In the genomic region with DNA sequence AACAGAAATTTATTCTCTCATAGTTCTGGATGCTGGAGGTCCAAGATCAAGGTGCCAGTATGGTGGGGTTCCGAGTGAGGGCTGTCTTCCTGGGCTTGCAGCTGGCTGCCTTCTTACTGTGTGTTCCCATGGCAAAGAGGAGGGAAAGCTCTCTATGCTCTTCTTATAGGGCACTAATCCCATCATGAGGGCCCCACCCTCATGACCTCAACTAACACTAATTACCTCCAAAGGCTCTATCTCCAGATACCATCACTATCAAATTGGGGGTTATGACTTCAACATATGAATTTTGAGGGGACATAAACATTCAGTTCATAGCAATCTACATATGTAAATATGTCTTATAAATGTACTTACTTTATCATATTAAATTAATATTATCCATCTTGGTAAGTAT, we compare ENCODE assay signal across 26 cellular contexts.
"Had no signal": no experiment of that assay in that cellular context is flagged by ENCODE, and none has a peak within 500 bp of the region (broad histone marks: within the 10 kb centered on the region; RNA-seq: fewer than 3 reads in every experiment).

No MANE protein-coding gene starts in this region.

- H3K27me3 ChIP-seq: colonic mucosa, dorsolateral prefrontal cortex, esophagus muscularis mucosa, esophagus squamous epithelium, foreskin keratinocyte, gastroesophageal sphincter, heart left ventricle, heart right ventricle had no signal

- H3K4me3 ChIP-seq: colonic mucosa, coronary artery, dorsolateral prefrontal cortex, esophagus muscularis mucosa, esophagus squamous epithelium, gastroesophageal sphincter, heart left ventricle, heart right ventricle had no signal

- H3K9me3 ChIP-seq: colonic mucosa, esophagus squamous epithelium had no signal

- H3K4me1 ChIP-seq: colonic mucosa, esophagus muscularis mucosa, esophagus squamous epithelium, gastroesophageal sphincter, heart left ventricle, heart right ventricle had no signal

- ATAC-seq: effector memory CD8-positive, alpha-beta T cell; esophagus mucosa; gastroesophageal sphincter; heart left ventricle; heart right ventricle had no signal

- H3K36me3 ChIP-seq: colonic mucosa, esophagus muscularis mucosa, esophagus squamous epithelium, heart left ventricle, heart right ventricle had no signal

- H3K27ac ChIP-seq: colonic mucosa, coronary artery, dorsolateral prefrontal cortex, epithelial cell of prostate, esophagus muscularis mucosa, esophagus squamous epithelium, foreskin keratinocyte, gastroesophageal sphincter, heart left ventricle, heart right ventricle had no signal

- FAIRE-seq: colon, endometrium, endothelial cell of umbilical vein, frontal cortex had no signal

- DNase-seq: colonic mucosa; cortex of kidney; dermis blood vessel endothelial cell; dorsolateral prefrontal cortex; effector CD4-positive, alpha-beta T cell; effector CD8-positive, alpha-beta T cell; effector memory CD4-positive, alpha-beta T cell; effector memory CD8-positive, alpha-beta T cell; endodermal cell; erythroblast; esophagus squamous epithelium; foreskin melanocyte; glutamatergic neuron; head of caudate nucleus; heart left ventricle; heart right ventricle had no signal
